ENCODE assay signal across 10 cellular contexts in genomic region chr14:50524071-50524470, GRCh38. TPM values are rescaled to one million over a fixed set of nuclear protein-coding genes. Genes with fewer than 3 reads are reported as not detected.
DNase-seq lines count a peak whose midpoint lies in the region; ATAC-seq, FAIRE-seq and TF ChIP-seq lines count a peak whose summit lies in the region.
"Had no signal": no experiment of that assay in that cellular context is flagged by ENCODE, and none has a peak within 500 bp of the region (broad histone marks: within the 10 kb centered on the region; RNA-seq: fewer than 3 reads in every experiment).

No MANE protein-coding gene starts in this region.

- no peak overlapping the region for H3K4me3 ChIP-seq in heart right ventricle
- H3K4me3 ChIP-seq: ascending aorta, K562 had no signal

- DNase-seq in GM12891 (ENCODE audit: insufficient read length, low spot score) (no peak), memory B cell (ENCODE audit: low spot score in 2 of 2) (no peak), heart right ventricle (no peak), NCI-H1436 treated with DMSO at 0.1 percent for 48 hours (lab: John Stamatoyannopoulos, UW) (no peak)
- DNase-seq: DND-41 had no signal

- ATAC-seq in GM19395 (IDR thresholded peaks at IDR 0.05; ENCODE audit: unreplicated experiment) (peak; percentile 38), memory B cell (ENCODE audit: low read depth) (peak; percentile 54), heart right ventricle (no peak), esophagus mucosa (no peak)
- ATAC-seq: K562 had no signal

- TF ChIP-seq CTCF in heart right ventricle (IDR thresholded peaks at IDR 0.05), result no peak

- H3K4me3 Mint-ChIP-seq in IgD-negative memory B cell (peak overlapping the region in 3 of 4 donors; percentile 6 to 81 (median 10)), memory B cell (peak overlapping the region; percentile 61)

- H3K27me3 Mint-ChIP-seq in IgD-negative memory B cell (no peaks in the 10 kb centered on the region), memory B cell (no peaks in the 10 kb centered on the region)

- H3K4me1 ChIP-seq in heart right ventricle, result peaks cover 0 to 53% (median 23%) of the 10 kb centered on the region in 9 donors

- no peaks in the 10 kb centered on the region for H3K9me3 ChIP-seq in heart right ventricle
- H3K9me3 ChIP-seq: ascending aorta had no signal

- no peaks in the 10 kb centered on the region for H3K9me3 Mint-ChIP-seq in IgD-negative memory B cell
- no peaks in the 10 kb centered on the region for H3K9me3 Mint-ChIP-seq in memory B cell

- intact Hi-C loops in heart right ventricle (cut with DNase I), result loop anchor here in 1 of 10 donors (10.0 kb wide), 1 partner anchor 659 kb away; no protein-coding TSS in a partner anchor

- H3K27ac Mint-ChIP-seq in IgD-negative memory B cell (peak overlapping the region in 2 of 3 donors; percentile 18 to 71), memory B cell (peak overlapping the region; percentile 64)

- H3K4me1 Mint-ChIP-seq in IgD-negative memory B cell (peaks cover 49 to 51% (median 51%) of the 10 kb centered on the region in 3 donors), memory B cell (peaks cover 41% of the 10 kb centered on the region)

- peaks cover 0 to 6% (median 0%) of the 10 kb centered on the region in 9 donors for H3K36me3 ChIP-seq in heart right ventricle
- H3K36me3 ChIP-seq: ascending aorta had no signal

- H3K27me3 ChIP-seq in heart right ventricle, result no peaks in the 10 kb centered on the region
- H3K27me3 ChIP-seq: ascending aorta had no signal

- TF ChIP-seq POLR2A in GM12891 (IDR thresholded peaks at IDR 0.05; ENCODE audit: low read depth, low read length), result no peak

- 81 to 84% methylated on average over 2 of the region's 2 CpGs for WGBS in heart right ventricle, 2 donors

- peak overlapping the region in 1 of 10 donors; percentile 48 for H3K27ac ChIP-seq in heart right ventricle
- H3K27ac ChIP-seq: ascending aorta had no signal

- peak; percentile 82 for FAIRE-seq in GM12891 (lab: Jason Lieb, UNC)
- FAIRE-seq: K562 had no signal

- H3K36me3 Mint-ChIP-seq in IgD-negative memory B cell, result peaks cover 3% of the 10 kb centered on the region
- peaks cover 8% of the 10 kb centered on the region for H3K36me3 Mint-ChIP-seq in memory B cell

TF ChIP-seq in GM12891, 5 proteins besides CTCF, POLR2A, EP300 and RAD21:
- TF ChIP-seq POU2F2 (IDR thresholded peaks at IDR 0.05; ENCODE audit: low read depth, low read length), result no peak
- TF ChIP-seq POLR2AphosphoS5 (IDR thresholded peaks at IDR 0.05; ENCODE audit: low read depth, low read length), result no peak
- no peak for TF ChIP-seq PAX5 (IDR thresholded peaks at IDR 0.05; ENCODE audit: insufficient read depth, low read length, severe bottlenecking)
- peak; percentile 62 for TF ChIP-seq SPI1 (IDR thresholded peaks at IDR 0.05; ENCODE audit: low read depth, low read length)
- no peak for TF ChIP-seq TAF1 (IDR thresholded peaks at IDR 0.05; ENCODE audit: low read depth, low read length)

RNA-seq across cellular contexts. Expression of gene MAP4K5, which starts 8.3 kb away (rescaled TPM):
- 7.8 TPM for polyA plus RNA-seq in GM12891 (2012; ENCODE audit: low read depth, missing spikeins)
- polyA plus RNA-seq in IgD-negative memory B cell, result 35.4 TPM
- total RNA-seq in heart right ventricle, result 10 to 100 TPM in 8 of 10 donors, 1 to 10 TPM in 2; 7.1 to 19.8 (median 12.1) TPM
- 1 to 10 TPM; 8.7 to 8.9 TPM for polyA plus RNA-seq in heart right ventricle
- total RNA-seq in esophagus mucosa, result 35.5 TPM

RNA-seq across cellular contexts. Expression of gene ATL1, which starts 35.9 kb away (rescaled TPM):
- polyA plus RNA-seq in GM12891 (2012; ENCODE audit: low read depth, missing spikeins), result 0.37 TPM
- 4.1 TPM for polyA plus RNA-seq in IgD-negative memory B cell
- total RNA-seq in heart right ventricle, result 1 to 10 TPM in 4 of 10 donors, under 1 TPM in 6; 0.42 to 2.0 (median 0.86) TPM
- polyA plus RNA-seq in heart right ventricle, result 1 to 10 TPM in 1 of 2 donors, under 1 TPM in 1; 0.51 to 1.1 TPM
- total RNA-seq in esophagus mucosa, result 3.1 TPM

Comparison
In these comparisons a context has a peak if more than half of its experiments do, and no peak if none do; other contexts are left out.
1. ATAC-seq: peak in GM19395 (single experiment) and memory B cell (single experiment); none in heart right ventricle (0 of 8) and esophagus mucosa (single experiment).